Comparison of ENCODE assay signal across 3 cellular contexts in the genomic region with DNA sequence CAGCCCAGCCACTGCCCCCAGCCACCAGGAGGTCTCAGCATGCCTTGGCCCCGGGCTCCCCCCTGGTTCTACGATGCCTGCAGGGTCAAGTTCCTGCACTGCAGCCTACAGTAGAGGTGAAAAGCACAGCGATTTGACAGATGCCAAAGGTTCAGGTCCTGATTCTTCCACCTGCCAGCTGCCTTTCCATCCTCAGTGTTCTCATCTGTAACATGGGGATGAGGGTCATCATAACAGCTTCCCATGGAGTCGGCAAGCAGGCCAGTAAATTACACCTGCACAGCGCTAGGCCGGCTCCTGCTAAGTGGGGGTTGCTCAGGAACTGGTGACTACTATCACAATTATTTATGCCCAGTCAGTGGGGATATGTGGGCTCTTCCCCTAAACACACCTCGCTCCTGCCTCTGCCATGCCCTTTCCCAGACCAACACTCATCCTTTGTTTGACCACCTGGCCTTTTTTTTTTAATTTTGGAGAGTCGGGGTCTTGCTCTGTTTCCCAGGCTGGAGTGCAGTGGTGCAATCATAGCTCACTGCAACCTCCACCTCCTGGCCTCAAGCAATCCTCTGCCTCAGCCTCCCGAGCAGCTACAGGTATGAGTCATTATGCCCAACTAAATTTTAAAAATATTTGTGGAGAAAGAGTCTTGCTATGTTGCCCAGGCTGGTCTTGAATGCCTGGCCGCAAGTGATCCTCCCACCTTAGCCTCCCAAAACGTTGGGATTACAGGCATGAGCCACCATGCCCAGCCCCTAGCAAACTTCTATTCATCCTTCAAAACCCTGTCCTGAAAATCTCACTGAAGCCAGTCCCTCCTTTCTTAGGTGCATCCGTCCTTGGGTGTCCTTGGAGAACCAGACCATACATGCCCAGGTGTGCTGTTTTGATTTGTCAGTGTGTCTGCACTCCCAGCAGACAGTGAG.
TF ChIP-seq lines count a peak whose summit lies in the region.

No MANE protein-coding gene starts in this region.

TF ChIP-seq in SK-N-SH treated with all-trans-retinoic acid at 6 μM for 48 hours, 23 proteins besides CTCF, POLR2A, EP300 and RAD21:
- TF ChIP-seq ZNF565 (CRISPR knock-in tag; conservative IDR thresholded peaks at IDR 0.05; ENCODE audit: low read depth): no peak
- TF ChIP-seq ZFP3 (CRISPR knock-in tag; IDR thresholded peaks at IDR 0.05): peak; percentile 98

TF ChIP-seq in SK-N-SH, 30 proteins besides CTCF, POLR2A, EP300 and RAD21:
- no peak for TF ChIP-seq YY1 (IDR thresholded peaks at IDR 0.05; ENCODE audit: low read depth)
- TF ChIP-seq, protein P1, sequence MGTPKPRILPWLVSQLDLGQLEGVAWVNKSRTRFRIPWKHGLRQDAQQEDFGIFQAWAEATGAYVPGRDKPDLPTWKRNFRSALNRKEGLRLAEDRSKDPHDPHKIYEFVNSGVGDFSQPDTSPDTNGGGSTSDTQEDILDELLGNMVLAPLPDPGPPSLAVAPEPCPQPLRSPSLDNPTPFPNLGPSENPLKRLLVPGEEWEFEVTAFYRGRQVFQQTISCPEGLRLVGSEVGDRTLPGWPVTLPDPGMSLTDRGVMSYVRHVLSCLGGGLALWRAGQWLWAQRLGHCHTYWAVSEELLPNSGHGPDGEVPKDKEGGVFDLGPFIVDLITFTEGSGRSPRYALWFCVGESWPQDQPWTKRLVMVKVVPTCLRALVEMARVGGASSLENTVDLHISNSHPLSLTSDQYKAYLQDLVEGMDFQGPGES (IDR thresholded peaks at IDR 0.05; ENCODE audit: low read depth, low read length): no peak
- no peak for TF ChIP-seq TEAD4 (IDR thresholded peaks at IDR 0.05; ENCODE audit: borderline replicate concordance, insufficient read depth)
- no peak for TF ChIP-seq NFIC (IDR thresholded peaks at IDR 0.05; ENCODE audit: borderline replicate concordance)
- TF ChIP-seq TAF1 (IDR thresholded peaks at IDR 0.05; ENCODE audit: borderline replicate concordance, low read depth, low read length): no peak
- TF ChIP-seq MEF2A (IDR thresholded peaks at IDR 0.05; ENCODE audit: borderline replicate concordance, low read depth): no peak
- TF ChIP-seq EZH2phosphoT487 (IDR thresholded peaks at IDR 0.05; ENCODE audit: borderline replicate concordance, low read depth): no peak
- TF ChIP-seq SIN3A (IDR thresholded peaks at IDR 0.05; ENCODE audit: borderline replicate concordance, low read depth, low read length): no peak
- TF ChIP-seq, protein P2, sequence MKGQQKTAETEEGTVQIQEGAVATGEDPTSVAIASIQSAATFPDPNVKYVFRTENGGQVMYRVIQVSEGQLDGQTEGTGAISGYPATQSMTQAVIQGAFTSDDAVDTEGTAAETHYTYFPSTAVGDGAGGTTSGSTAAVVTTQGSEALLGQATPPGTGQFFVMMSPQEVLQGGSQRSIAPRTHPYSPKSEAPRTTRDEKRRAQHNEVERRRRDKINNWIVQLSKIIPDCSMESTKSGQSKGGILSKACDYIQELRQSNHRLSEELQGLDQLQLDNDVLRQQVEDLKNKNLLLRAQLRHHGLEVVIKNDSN (IDR thresholded peaks at IDR 0.05; ENCODE audit: borderline replicate concordance, low read depth): no peak
- TF ChIP-seq, protein P3, sequence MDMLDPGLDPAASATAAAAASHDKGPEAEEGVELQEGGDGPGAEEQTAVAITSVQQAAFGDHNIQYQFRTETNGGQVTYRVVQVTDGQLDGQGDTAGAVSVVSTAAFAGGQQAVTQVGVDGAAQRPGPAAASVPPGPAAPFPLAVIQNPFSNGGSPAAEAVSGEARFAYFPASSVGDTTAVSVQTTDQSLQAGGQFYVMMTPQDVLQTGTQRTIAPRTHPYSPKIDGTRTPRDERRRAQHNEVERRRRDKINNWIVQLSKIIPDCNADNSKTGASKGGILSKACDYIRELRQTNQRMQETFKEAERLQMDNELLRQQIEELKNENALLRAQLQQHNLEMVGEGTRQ (IDR thresholded peaks at IDR 0.05; ENCODE audit: borderline replicate concordance, low read depth, low read length): no peak
- TF ChIP-seq FOXJ3 (CRISPR knock-in tag; IDR thresholded peaks at IDR 0.05): no peak

TF ChIP-seq in endothelial cell of umbilical vein, 7 proteins besides CTCF, POLR2A, EP300 and RAD21:
- TF ChIP-seq FOS (IDR thresholded peaks at IDR 0.05; ENCODE audit: borderline replicate concordance, insufficient read depth, low read length) (peak; percentile 26), GATA2 (IDR thresholded peaks at IDR 0.05; ENCODE audit: insufficient read depth, insufficient read length, low read depth, low read length) (no peak), EZH2 (IDR thresholded peaks at IDR 0.05; ENCODE audit: borderline replicate concordance, low read depth, low read length, severe bottlenecking) (no peak), MYC (IDR thresholded peaks at IDR 0.05; ENCODE audit: low read depth, low read length) (no peak), JUN (IDR thresholded peaks at IDR 0.05; ENCODE audit: borderline replicate concordance, insufficient read depth, insufficient read length, low read depth) (no peak)
- TF ChIP-seq, protein P4, sequence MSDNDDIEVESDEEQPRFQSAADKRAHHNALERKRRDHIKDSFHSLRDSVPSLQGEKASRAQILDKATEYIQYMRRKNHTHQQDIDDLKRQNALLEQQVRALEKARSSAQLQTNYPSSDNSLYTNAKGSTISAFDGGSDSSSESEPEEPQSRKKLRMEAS (IDR thresholded peaks at IDR 0.05; ENCODE audit: insufficient read depth, insufficient read length): no peak
TF ChIP-seq in endothelial cell of umbilical vein: peak in this region for 1.
